ENCODE assay signal across 11 cellular contexts in the genomic region with DNA sequence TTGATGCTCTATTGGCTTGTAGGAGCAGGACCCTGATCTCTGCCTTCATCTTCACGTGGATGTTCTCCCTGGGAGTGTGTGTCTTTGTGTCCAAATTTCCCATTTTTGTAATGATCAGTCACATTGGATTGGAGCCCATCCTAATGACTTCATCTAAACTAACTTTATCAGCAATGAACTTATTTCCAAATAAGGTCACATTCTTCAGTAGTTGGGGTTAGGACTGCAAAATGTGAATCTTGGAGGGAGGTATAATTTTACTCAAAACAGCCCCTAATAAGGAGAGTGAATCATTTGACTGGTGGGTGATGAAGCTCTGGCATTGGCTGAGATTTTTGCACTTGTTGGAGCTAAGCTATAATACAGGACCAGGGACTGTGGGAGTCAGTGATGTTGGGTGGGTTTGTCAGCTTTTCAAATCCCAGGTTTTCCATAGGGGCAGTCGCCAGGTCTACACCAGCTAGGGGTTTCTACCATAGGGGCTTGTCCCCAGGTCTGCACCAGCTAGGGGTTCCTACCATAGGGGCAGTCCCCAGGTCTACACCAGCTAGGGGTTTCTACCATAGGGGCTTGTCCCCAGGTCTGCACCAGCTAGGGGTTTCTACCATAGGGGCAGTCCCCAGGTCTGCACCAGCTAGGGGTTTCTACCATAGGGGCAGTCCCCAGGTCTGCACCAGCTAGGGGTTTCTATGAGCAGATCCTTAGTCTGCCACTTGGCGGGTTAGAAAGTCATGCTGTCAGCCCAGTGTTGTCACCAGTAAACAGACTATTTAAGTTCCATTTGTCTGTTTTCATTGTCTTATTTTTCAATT.
DNase-seq lines count a peak whose midpoint lies in the region; ATAC-seq and TF ChIP-seq lines count a peak whose summit lies in the region.
"Had no signal": no experiment of that assay in that cellular context is flagged by ENCODE, and none has a peak within 500 bp of the region (broad histone marks: within the 10 kb centered on the region; RNA-seq: fewer than 3 reads in every experiment).

No MANE protein-coding gene starts in this region.

- H3K4me1 Mint-ChIP-seq in activated naive CD8-positive, alpha-beta T cell treated with anti-CD3 and anti-CD28 coated beads for 36 hours, result peaks cover 10% of the 10 kb centered on the region
- no peaks in the 10 kb centered on the region for H3K4me1 Mint-ChIP-seq in MCF 10A (ENCODE audit: insufficient read depth, unreplicated experiment)

- peaks cover 9% of the 10 kb centered on the region for H3K9me3 Mint-ChIP-seq in activated naive CD8-positive, alpha-beta T cell treated with anti-CD3 and anti-CD28 coated beads for 36 hours
- H3K9me3 Mint-ChIP-seq in MCF 10A (ENCODE audit: unreplicated experiment), result no peaks in the 10 kb centered on the region
- H3K9me3 Mint-ChIP-seq: T-helper 1 cell treated with Interleukin-12 subunit alpha and Interleukin-12 subunit beta and Interleukin-4 antibody, amounts not matched to agents 30 μg/mL and 1 μg/mL, for 36 hours had no signal

- no peak for TF ChIP-seq CTCF in MCF 10A (IDR thresholded peaks at IDR 0.05; ENCODE audit: unreplicated experiment)

- DNase-seq in stimulated activated naive CD4-positive, alpha-beta T cell treated with Interleukin-2 at 50 U/mL for 16 hours (lab: John Stamatoyannopoulos, UW), result peak; percentile 5
- no peak for DNase-seq in stimulated activated naive CD4-positive, alpha-beta T cell (lab: John Stamatoyannopoulos, UW)
- DNase-seq in activated naive CD8-positive, alpha-beta T cell treated with anti-CD3 and anti-CD28 coated beads for 36 hours, result peak; percentile 76
- DNase-seq in anterior cingulate cortex (lab: John Stamatoyannopoulos, UW), result no peak
- DNase-seq in A172 (ENCODE audit: low spot score), result no peak
- DNase-seq in AML-193 (lab: John Stamatoyannopoulos, UW), result no peak
- DNase-seq in MCF 10A (ENCODE audit: unreplicated experiment), result no peak
- DNase-seq: activated effector memory CD4-positive, alpha-beta T cell treated with anti-CD3 and anti-CD28 coated beads, Interleukin-2, amount 50 U/mL, for 16 hours; upper lobe of right lung had no signal

- H3K36me3 Mint-ChIP-seq in activated naive CD8-positive, alpha-beta T cell treated with anti-CD3 and anti-CD28 coated beads for 36 hours, result peaks cover 1% of the 10 kb centered on the region
- H3K36me3 Mint-ChIP-seq in MCF 10A (ENCODE audit: insufficient read depth, unreplicated experiment), result no peaks in the 10 kb centered on the region

- POLR2A ChIA-PET in MCF 10A (lab: Yijun Ruan, JAX), result no interaction called here

- intact Hi-C loops in MCF 10A (cut with micrococcal nuclease), result no loop called here

- CTCF ChIA-PET in MCF 10A (lab: Yijun Ruan, JAX), result interaction anchor here (0.6 kb wide), 1 partner anchor 10 kb away, joined by 3 read pairs; no protein-coding TSS in a partner anchor

- no peak overlapping the region for H3K4me3 Mint-ChIP-seq in activated naive CD8-positive, alpha-beta T cell treated with anti-CD3 and anti-CD28 coated beads for 36 hours
- no peak overlapping the region for H3K4me3 Mint-ChIP-seq in MCF 10A (ENCODE audit: unreplicated experiment)
- H3K4me3 Mint-ChIP-seq: T-helper 1 cell treated with Interleukin-12 subunit alpha and Interleukin-12 subunit beta and Interleukin-4 antibody, amounts not matched to agents 30 μg/mL and 1 μg/mL, for 36 hours had no signal

- no TSS peak for BruUV-seq in MCF 10A (replicated peaks; lab: Mats Ljungman, UMichigan)

- ATAC-seq in HG02938 (IDR thresholded peaks at IDR 0.05; ENCODE audit: unreplicated experiment), result peak; percentile 64
- ATAC-seq: upper lobe of right lung had no signal

- peaks cover 21% of the 10 kb centered on the region for H3K27me3 Mint-ChIP-seq in activated naive CD8-positive, alpha-beta T cell treated with anti-CD3 and anti-CD28 coated beads for 36 hours
- H3K27me3 Mint-ChIP-seq in MCF 10A (ENCODE audit: insufficient read depth, unreplicated experiment), result peaks cover 11% of the 10 kb centered on the region

- H3K27ac Mint-ChIP-seq in activated naive CD8-positive, alpha-beta T cell treated with anti-CD3 and anti-CD28 coated beads for 36 hours, result peak overlapping the region; percentile 81
- H3K27ac Mint-ChIP-seq in MCF 10A (ENCODE audit: low read depth, unreplicated experiment), result no peak overlapping the region
- H3K27ac Mint-ChIP-seq: T-helper 1 cell treated with Interleukin-12 subunit alpha and Interleukin-12 subunit beta and Interleukin-4 antibody, amounts not matched to agents 30 μg/mL and 1 μg/mL, for 36 hours had no signal

Comparison
In these comparisons a context has a peak if more than half of its experiments do, and no peak if none do; other contexts are left out.
1. DNase-seq: peak in stimulated activated naive CD4-positive, alpha-beta T cell treated with Interleukin-2 at 50 U/mL for 16 hours (single experiment) and activated naive CD8-positive, alpha-beta T cell treated with anti-CD3 and anti-CD28 coated beads for 36 hours (single experiment); none in stimulated activated naive CD4-positive, alpha-beta T cell (0 of 6), anterior cingulate cortex (0 of 58), A172 (single experiment), AML-193 (0 of 2) and MCF 10A (single experiment).